Comparison of ENCODE assay signal across 8 cellular contexts in genomic region chr9:117783828-117784227, GRCh38.
DNase-seq lines count a peak whose midpoint lies in the region; ATAC-seq and TF ChIP-seq lines count a peak whose summit lies in the region.

No MANE protein-coding gene starts in this region.

- peak; percentile 62 for DNase-seq in activated effector memory CD4-positive, alpha-beta T cell treated with anti-CD3 and anti-CD28 coated beads, Interleukin-2, amount 50 U/mL, for 16 hours
- no peak for DNase-seq in activated effector memory CD4-positive, alpha-beta T cell treated with Interleukin-2 at 50 U/mL for 16 hours
- DNase-seq in OCI-LY7 (ENCODE audit: low spot score) = peak; percentile 72
- no peak for DNase-seq in hepatocyte (ENCODE audit: low spot score)
- no peak for DNase-seq in dedifferentiated amniotic fluid mesenchymal stem cell (ENCODE audit: extremely low spot score)
- DNase-seq in ascending aorta (ENCODE audit: low spot score in 2 of 2) = no peak
- no peak for DNase-seq in hippocampal formation (lab: John Stamatoyannopoulos, UW)

- 86% methylated on average over 1 of the region's 1 CpG for WGBS in hepatocyte (ENCODE audit: low lambda C conversion rate, missing lambda C conversion rate)

- intact Hi-C loops in OCI-LY7 (cut with micrococcal nuclease; ENCODE audit: unreplicated experiment) = loop anchor here (1.0 to 5.0 kb wide), 5 partner anchors 67 to 1578 kb away; no protein-coding TSS in a partner anchor
- intact Hi-C loops in ascending aorta (cut with DNase I) = loop anchor here (10.0 kb wide), 1 partner anchor 139 kb away; no protein-coding TSS in a partner anchor

- H4K20me1 ChIP-seq in OCI-LY7 (ENCODE audit: insufficient read depth, low read length) (no peaks in the 10 kb centered on the region), hepatocyte (ENCODE audit: insufficient read depth, poor library complexity, severe bottlenecking) (no peaks in the 10 kb centered on the region)

- peak overlapping the region; percentile 67 for H3K4me2 ChIP-seq in OCI-LY7 (ENCODE audit: low read length)
- H3K4me2 ChIP-seq in hepatocyte = no peak overlapping the region

- ATAC-seq in HG02870 (IDR thresholded peaks at IDR 0.05; ENCODE audit: unreplicated experiment) = peak; percentile 61

- H3K9me2 ChIP-seq in OCI-LY7 (ENCODE audit: insufficient read depth, low read length) (no peaks in the 10 kb centered on the region), hepatocyte (replicated peaks; ENCODE audit: insufficient read depth) (no peaks in the 10 kb centered on the region)

- H3K27ac ChIP-seq in OCI-LY7 (ENCODE audit: low read depth, low read length, poor library complexity, severe bottlenecking) (peak overlapping the region; percentile 1), hepatocyte (no peak overlapping the region), ascending aorta (no peak overlapping the region)

- H2AFZ ChIP-seq in OCI-LY7 (ENCODE audit: low read length) (peak overlapping the region; percentile 77), hepatocyte (peak overlapping the region; percentile 16)

- no peaks in the 10 kb centered on the region for H3K79me2 ChIP-seq in OCI-LY7 (ENCODE audit: insufficient read depth, low read depth, low read length)
- no peaks in the 10 kb centered on the region for H3K79me2 ChIP-seq in hepatocyte

- TF ChIP-seq CTCF in OCI-LY7 (conservative IDR thresholded peaks at IDR 0.05; ENCODE audit: low read length) (no peak), hepatocyte (IDR thresholded peaks at IDR 0.05; ENCODE audit: poor library complexity) (no peak), ascending aorta (IDR thresholded peaks at IDR 0.05) (no peak)

- BruUV-seq in OCI-LY7 (replicated peaks; lab: Mats Ljungman, UMichigan) = no TSS peak

- no peaks in the 10 kb centered on the region for H3K36me3 ChIP-seq in OCI-LY7 (ENCODE audit: insufficient read depth, low read length)
- H3K36me3 ChIP-seq in hepatocyte (replicated peaks; ENCODE audit: insufficient read depth, low read depth) = no peaks in the 10 kb centered on the region
- no peaks in the 10 kb centered on the region for H3K36me3 ChIP-seq in ascending aorta

- no peaks in the 10 kb centered on the region for H3K9me3 ChIP-seq in OCI-LY7 (ENCODE audit: low read length)
- no peaks in the 10 kb centered on the region for H3K9me3 ChIP-seq in hepatocyte (ENCODE audit: low read depth)
- H3K9me3 ChIP-seq in ascending aorta = no peaks in the 10 kb centered on the region

- H3K27me3 ChIP-seq in hepatocyte = peaks cover 4% of the 10 kb centered on the region
- H3K27me3 ChIP-seq in ascending aorta = no peaks in the 10 kb centered on the region

- POLR2A ChIA-PET in OCI-LY7 (lab: Charles Lee) = no interaction called here

- H3K4me1 ChIP-seq in OCI-LY7 (ENCODE audit: insufficient read depth, low read length, poor library complexity, severe bottlenecking) (peaks cover 14% of the 10 kb centered on the region), hepatocyte (ENCODE audit: insufficient read depth) (no peaks in the 10 kb centered on the region), ascending aorta (peaks cover 0 to 12% of the 10 kb centered on the region in 2 donors)

- CTCF ChIA-PET in OCI-LY7 (lab: Charles Lee; ENCODE audit: unreplicated experiment) = no interaction called here

- H3K4me3 ChIP-seq in OCI-LY7 (ENCODE audit: low read depth, low read length, poor library complexity, severe bottlenecking) (peak overlapping the region; percentile 38), hepatocyte (no peak overlapping the region), ascending aorta (peak overlapping the region in 1 of 2 donors; percentile 57)

Comparison
In these comparisons a context has a peak if more than half of its experiments do, and no peak if none do; other contexts are left out.
1. DNase-seq: peak in activated effector memory CD4-positive, alpha-beta T cell treated with anti-CD3 and anti-CD28 coated beads, Interleukin-2, amount 50 U/mL, for 16 hours (single experiment) and OCI-LY7 (single experiment); none in activated effector memory CD4-positive, alpha-beta T cell treated with Interleukin-2 at 50 U/mL for 16 hours (single experiment), hepatocyte (single experiment), dedifferentiated amniotic fluid mesenchymal stem cell (single experiment), ascending aorta (0 of 2) and hippocampal formation (0 of 2).